ENCODE assay signal across 1 cellular context in genomic region chr16:81465375-81465943, GRCh38.
TF ChIP-seq lines count a peak whose summit lies in the region.

No MANE protein-coding gene starts in this region.

TF ChIP-seq in HepG2, 621 proteins besides CTCF, POLR2A, EP300 and RAD21 (continued from another document and continues in another):
- TF ChIP-seq STAT6 (CRISPR knock-in tag; IDR thresholded peaks at IDR 0.05; ENCODE audit: borderline replicate concordance) (no peak), ZNF749 (CRISPR knock-in tag; IDR thresholded peaks at IDR 0.05; ENCODE audit: borderline replicate concordance) (no peak), SP4 (CRISPR knock-in tag; IDR thresholded peaks at IDR 0.05) (no peak), ZFX (CRISPR knock-in tag; IDR thresholded peaks at IDR 0.05; ENCODE audit: low read depth) (peak; percentile 69; the same call in 1 of the 2 replicates), ETS1 (CRISPR knock-in tag; IDR thresholded peaks at IDR 0.05) (no peak), TBP (CRISPR knock-in tag; IDR thresholded peaks at IDR 0.05) (no peak), THYN1 (CRISPR knock-in tag; IDR thresholded peaks at IDR 0.05; ENCODE audit: borderline replicate concordance, low read depth) (no peak), ZSCAN12 (CRISPR knock-in tag; IDR thresholded peaks at IDR 0.05) (no peak), ZSCAN25 (CRISPR knock-in tag; IDR thresholded peaks at IDR 0.05) (no peak), ZNF292 (CRISPR knock-in tag; IDR thresholded peaks at IDR 0.05; ENCODE audit: borderline replicate concordance, low read depth) (peak; percentile 57; the same call in 1 of the 2 replicates), PRMT3 (CRISPR knock-in tag; IDR thresholded peaks at IDR 0.05; ENCODE audit: borderline replicate concordance, low read depth) (no peak), CBX5 (CRISPR knock-in tag; IDR thresholded peaks at IDR 0.05; ENCODE audit: borderline replicate concordance) (no peak; the same call in 1 of the 2 replicates), ZBTB33 (CRISPR knock-in tag; IDR thresholded peaks at IDR 0.05) (peak; percentile 57; the same call in 1 of the 2 replicates), ZNF256 (CRISPR knock-in tag; conservative IDR thresholded peaks at IDR 0.05) (no peak), ZNF33A (CRISPR knock-in tag; IDR thresholded peaks at IDR 0.05; ENCODE audit: borderline replicate concordance) (no peak), ZNF776 (CRISPR knock-in tag; IDR thresholded peaks at IDR 0.05) (no peak), UBTF (CRISPR knock-in tag; IDR thresholded peaks at IDR 0.05) (peak; percentile 69), ZNF644 (CRISPR knock-in tag; IDR thresholded peaks at IDR 0.05; ENCODE audit: low read depth) (no peak), DMTF1 (CRISPR knock-in tag; IDR thresholded peaks at IDR 0.05) (0 out of 2 replicates have a peak, but pooled peaks have one; percentile 40), NONO (IDR thresholded peaks at IDR 0.05) (no peak), NONO (CRISPR knock-in tag; conservative IDR thresholded peaks at IDR 0.05) (0 out of 2 replicates have a peak, but pooled peaks have one; percentile 37), POLR2G (IDR thresholded peaks at IDR 0.05; ENCODE audit: low read depth, low read length) (no peak), ZNF619 (CRISPR knock-in tag; IDR thresholded peaks at IDR 0.05) (no peak), ZNF264 (CRISPR knock-in tag; IDR thresholded peaks at IDR 0.05) (no peak), NFRKB (IDR thresholded peaks at IDR 0.05) (no peak), XBP1 (CRISPR knock-in tag; IDR thresholded peaks at IDR 0.05) (no peak), SMAD3 (CRISPR knock-in tag; IDR thresholded peaks at IDR 0.05) (no peak), ZNF350 (CRISPR knock-in tag; IDR thresholded peaks at IDR 0.05; ENCODE audit: borderline replicate concordance, low read depth) (no peak), ZC3H13 (CRISPR knock-in tag; IDR thresholded peaks at IDR 0.05) (no peak), CREB3 (CRISPR knock-in tag; IDR thresholded peaks at IDR 0.05) (no peak), ZBTB7A (CRISPR knock-in tag; IDR thresholded peaks at IDR 0.05) (no peak), CSRNP1 (CRISPR knock-in tag; IDR thresholded peaks at IDR 0.05) (no peak), ZBTB10 (CRISPR knock-in tag; IDR thresholded peaks at IDR 0.05; ENCODE audit: borderline replicate concordance) (no peak), ZNF414 (CRISPR knock-in tag; IDR thresholded peaks at IDR 0.05) (no peak), SNRNP70 (IDR thresholded peaks at IDR 0.05; ENCODE audit: low read depth, low read length) (no peak), SOX13 (IDR thresholded peaks at IDR 0.05) (no peak), SOX13 (CRISPR knock-in tag; conservative IDR thresholded peaks at IDR 0.05 in 1 of 2, IDR thresholded peaks at IDR 0.05 in 1 of 2) (peak in 1 of 2 experiments; percentile 55; a peak in 2 of 4 replicates), NR3C1 (CRISPR knock-in tag; IDR thresholded peaks at IDR 0.05) (no peak), ZNF777 (CRISPR knock-in tag; IDR thresholded peaks at IDR 0.05) (no peak), ZNF326 (CRISPR knock-in tag; IDR thresholded peaks at IDR 0.05; ENCODE audit: borderline replicate concordance) (0 out of 2 replicates have a peak, but pooled peaks have one; percentile 69), ZNF607 (CRISPR knock-in tag; IDR thresholded peaks at IDR 0.05; ENCODE audit: borderline replicate concordance) (no peak), MAZ (IDR thresholded peaks at IDR 0.05; ENCODE audit: borderline replicate concordance, low read depth, low read length) (no peak), MAZ (CRISPR knock-in tag; IDR thresholded peaks at IDR 0.05; ENCODE audit: low read depth) (no peak), GMEB2 (CRISPR knock-in tag; IDR thresholded peaks at IDR 0.05; ENCODE audit: low read depth) (no peak), DMAP1 (CRISPR knock-in tag; IDR thresholded peaks at IDR 0.05) (no peak), ASH2L (IDR thresholded peaks at IDR 0.05; ENCODE audit: insufficient read length, low read depth, low read length) (no peak), ZNF564 (CRISPR knock-in tag; IDR thresholded peaks at IDR 0.05) (no peak), MXI1 (IDR thresholded peaks at IDR 0.05; ENCODE audit: borderline replicate concordance, low read depth, low read length) (no peak; the same call in 2 of the 3 replicates), MAF1 (CRISPR knock-in tag; IDR thresholded peaks at IDR 0.05; ENCODE audit: borderline replicate concordance) (no peak), HCFC1 (IDR thresholded peaks at IDR 0.05; ENCODE audit: low read depth, low read length) (no peak), ZNF136 (CRISPR knock-in tag; IDR thresholded peaks at IDR 0.05; ENCODE audit: low read depth) (no peak)
